ENCODE assay signal across 21 cellular contexts in the genomic region with DNA sequence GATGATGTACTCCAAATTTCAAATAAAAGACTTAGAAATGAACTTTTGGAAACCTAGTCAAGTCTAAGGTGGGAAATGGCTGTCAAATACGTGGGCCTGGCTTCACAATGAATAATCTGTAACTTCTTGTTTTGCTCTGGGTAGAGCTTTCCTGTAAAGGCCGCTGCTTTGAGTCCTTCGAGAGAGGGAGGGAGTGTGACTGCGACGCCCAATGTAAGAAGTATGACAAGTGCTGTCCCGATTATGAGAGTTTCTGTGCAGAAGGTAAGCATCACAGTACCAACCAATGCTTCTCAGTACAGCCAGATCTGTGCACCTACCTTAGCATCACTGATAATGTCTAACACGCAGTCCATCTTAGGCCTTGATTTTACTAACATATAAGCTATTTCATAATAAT. TPM values are rescaled to one million over a fixed set of nuclear protein-coding genes. Genes with fewer than 3 reads are reported as not detected.
DNase-seq lines count a peak whose midpoint lies in the region; ATAC-seq and TF ChIP-seq lines count a peak whose summit lies in the region.
"Had no signal": no experiment of that assay in that cellular context is flagged by ENCODE, and none has a peak within 500 bp of the region (broad histone marks: within the 10 kb centered on the region; RNA-seq: fewer than 3 reads in every experiment).

No MANE protein-coding gene starts in this region.

- DNase-seq in activated naive CD8-positive, alpha-beta T cell treated with anti-CD3 and anti-CD28 coated beads, Interleukin-2, amount 50 U/mL, for 24 hours = no peak
- DNase-seq in T-cell = peak in 16 of 34 experiments; percentile 3 to 50 (median 18)
- no peak for DNase-seq in activated CD4-positive, alpha-beta memory T cell treated with anti-CD3 and anti-CD28 coated beads, Interleukin-2, amount 10 ng/mL, durations not matched to agents 7 days and 5 days
- no peak for DNase-seq in naive thymus-derived CD8-positive, alpha-beta T cell
- DNase-seq in hepatocyte (ENCODE audit: low spot score) = no peak
- DNase-seq: BE2C, DMS 273 treated with DMSO at 0.1 percent for 48 hours, GOT3, KG1, MG63, NCI-H1092 treated with DMSO at 0.1 percent for 48 hours, NCI-H1694, NCI-H2107, NCI-H345, NCI-H526 treated with DMSO at 0.1 percent for 48 hours, OCI-M1, RPMI8226 had no signal

- H2AFZ ChIP-seq in hepatocyte = no peak overlapping the region

- WGBS in hepatocyte (ENCODE audit: low lambda C conversion rate, missing lambda C conversion rate) = 96% methylated on average over 7 of the region's 7 CpGs

- TF ChIP-seq CTCF in hepatocyte (IDR thresholded peaks at IDR 0.05; ENCODE audit: poor library complexity) = no peak

- H3K27ac ChIP-seq in hepatocyte = no peak overlapping the region
- H3K27ac ChIP-seq: HL-60 had no signal

- peak overlapping the region; percentile 8 for H3K27ac Mint-ChIP-seq in activated naive CD8-positive, alpha-beta T cell
- no peak overlapping the region for H3K27ac Mint-ChIP-seq in activated naive CD8-positive, alpha-beta T cell treated with anti-CD3 and anti-CD28 coated beads, Interleukin-2, amount 50 U/mL, for 24 hours
- peak overlapping the region; percentile 91 to 95 for H3K27ac Mint-ChIP-seq in T-cell
- peak overlapping the region; percentile 45 for H3K27ac Mint-ChIP-seq in activated CD4-positive, alpha-beta memory T cell treated with anti-CD3 and anti-CD28 coated beads, Interleukin-2, amount 10 ng/mL, durations not matched to agents 7 days and 5 days
- H3K27ac Mint-ChIP-seq in naive thymus-derived CD8-positive, alpha-beta T cell = peak overlapping the region in 9 of 10 donors; percentile 17 to 88 (median 61)

- H3K79me2 ChIP-seq in hepatocyte = no peaks in the 10 kb centered on the region

- H3K4me3 ChIP-seq in hepatocyte = no peak overlapping the region
- H3K4me3 ChIP-seq: MG63 had no signal

- POLR2A ChIA-PET in T-cell (lab: Charles Lee) = no interaction called here
- POLR2A ChIA-PET in activated CD4-positive, alpha-beta memory T cell treated with anti-CD3 and anti-CD28 coated beads, Interleukin-2, amount 10 ng/mL, durations not matched to agents 7 days and 5 days (lab: Charles Lee) = no interaction called here
- POLR2A ChIA-PET in naive thymus-derived CD8-positive, alpha-beta T cell (lab: Charles Lee) = interaction anchor here (1.1 to 1.9 kb wide), 2 partner anchors 9 to 12 kb away, joined by 3 to 9 read pairs; no protein-coding TSS in a partner anchor

- CTCF ChIA-PET in T-cell (lab: Charles Lee) = interaction anchor here (1.1 to 2.1 kb wide), 5 partner anchors 12 to 74 kb away, joined by 3 to 6 read pairs (median 3); a partner anchor contains a TSS
- CTCF ChIA-PET in activated CD4-positive, alpha-beta memory T cell treated with anti-CD3 and anti-CD28 coated beads, Interleukin-2, amount 10 ng/mL, durations not matched to agents 7 days and 5 days (lab: Charles Lee) = interaction anchor here (1.8 kb wide), 1 partner anchor 74 kb away, joined by 4 read pairs; a partner anchor contains a TSS

- H3K4me3 Mint-ChIP-seq in activated naive CD8-positive, alpha-beta T cell = no peak overlapping the region
- no peak overlapping the region for H3K4me3 Mint-ChIP-seq in activated naive CD8-positive, alpha-beta T cell treated with anti-CD3 and anti-CD28 coated beads, Interleukin-2, amount 50 U/mL, for 24 hours
- no peak overlapping the region for H3K4me3 Mint-ChIP-seq in T-cell
- no peak overlapping the region for H3K4me3 Mint-ChIP-seq in activated CD4-positive, alpha-beta memory T cell treated with anti-CD3 and anti-CD28 coated beads, Interleukin-2, amount 10 ng/mL, durations not matched to agents 7 days and 5 days
- H3K4me3 Mint-ChIP-seq in naive thymus-derived CD8-positive, alpha-beta T cell = peak overlapping the region in 2 of 10 donors; percentile 7 to 23

- H3K4me1 Mint-ChIP-seq in activated naive CD8-positive, alpha-beta T cell (ENCODE audit: low read depth) = peaks cover 44% of the 10 kb centered on the region
- peaks cover 30% of the 10 kb centered on the region for H3K4me1 Mint-ChIP-seq in activated naive CD8-positive, alpha-beta T cell treated with anti-CD3 and anti-CD28 coated beads, Interleukin-2, amount 50 U/mL, for 24 hours
- peaks cover 64 to 67% (median 65%) of the 10 kb centered on the region in 3 donors for H3K4me1 Mint-ChIP-seq in T-cell
- H3K4me1 Mint-ChIP-seq in activated CD4-positive, alpha-beta memory T cell treated with anti-CD3 and anti-CD28 coated beads, Interleukin-2, amount 10 ng/mL, durations not matched to agents 7 days and 5 days = peaks cover 28% of the 10 kb centered on the region
- H3K4me1 Mint-ChIP-seq in naive thymus-derived CD8-positive, alpha-beta T cell = peaks cover 19 to 46% (median 34%) of the 10 kb centered on the region in 4 donors

- no peak for ATAC-seq in activated naive CD8-positive, alpha-beta T cell treated with anti-CD3 and anti-CD28 coated beads, Interleukin-2, amount 50 U/mL, for 24 hours
- peak; percentile 34 to 53 (median 41) for ATAC-seq in T-cell (replicated peaks in 1 of 4)
- ATAC-seq in naive thymus-derived CD8-positive, alpha-beta T cell = no peak
- ATAC-seq in HG02588 (IDR thresholded peaks at IDR 0.05; ENCODE audit: unreplicated experiment) = no peak

- H3K9me3 Mint-ChIP-seq in activated naive CD8-positive, alpha-beta T cell (ENCODE audit: low read depth) = no peaks in the 10 kb centered on the region
- no peaks in the 10 kb centered on the region for H3K9me3 Mint-ChIP-seq in activated naive CD8-positive, alpha-beta T cell treated with anti-CD3 and anti-CD28 coated beads, Interleukin-2, amount 50 U/mL, for 24 hours
- H3K9me3 Mint-ChIP-seq in T-cell = peaks cover 0 to 3% (median 0%) of the 10 kb centered on the region in 3 donors
- no peaks in the 10 kb centered on the region for H3K9me3 Mint-ChIP-seq in activated CD4-positive, alpha-beta memory T cell treated with anti-CD3 and anti-CD28 coated beads, Interleukin-2, amount 10 ng/mL, durations not matched to agents 7 days and 5 days
- H3K9me3 Mint-ChIP-seq in naive thymus-derived CD8-positive, alpha-beta T cell = no peaks in the 10 kb centered on the region

- H3K36me3 Mint-ChIP-seq in activated naive CD8-positive, alpha-beta T cell = no peaks in the 10 kb centered on the region
- H3K36me3 Mint-ChIP-seq in activated naive CD8-positive, alpha-beta T cell treated with anti-CD3 and anti-CD28 coated beads, Interleukin-2, amount 50 U/mL, for 24 hours (ENCODE audit: low read depth) = no peaks in the 10 kb centered on the region
- H3K36me3 Mint-ChIP-seq in T-cell = no peaks in the 10 kb centered on the region
- H3K36me3 Mint-ChIP-seq in activated CD4-positive, alpha-beta memory T cell treated with anti-CD3 and anti-CD28 coated beads, Interleukin-2, amount 10 ng/mL, durations not matched to agents 7 days and 5 days (ENCODE audit: low read depth) = no peaks in the 10 kb centered on the region
- H3K36me3 Mint-ChIP-seq in naive thymus-derived CD8-positive, alpha-beta T cell = no peaks in the 10 kb centered on the region

- H3K27me3 ChIP-seq in hepatocyte = no peaks in the 10 kb centered on the region
- H3K27me3 ChIP-seq: MG63 had no signal

- H3K4me1 ChIP-seq in hepatocyte (ENCODE audit: insufficient read depth) = no peaks in the 10 kb centered on the region
- H3K4me1 ChIP-seq: BE2C had no signal

- no peaks in the 10 kb centered on the region for H3K36me3 ChIP-seq in hepatocyte (replicated peaks; ENCODE audit: insufficient read depth, low read depth)
- H3K36me3 ChIP-seq: BE2C, MG63 had no signal

- no peak overlapping the region for H3K4me2 ChIP-seq in hepatocyte

- no peaks in the 10 kb centered on the region for H3K9me3 ChIP-seq in hepatocyte (ENCODE audit: low read depth)
- H3K9me3 ChIP-seq: BE2C, MG63 had no signal

- H3K9me2 ChIP-seq in hepatocyte (replicated peaks; ENCODE audit: insufficient read depth) = no peaks in the 10 kb centered on the region

- no peaks in the 10 kb centered on the region for H3K27me3 Mint-ChIP-seq in activated naive CD8-positive, alpha-beta T cell
- H3K27me3 Mint-ChIP-seq in activated naive CD8-positive, alpha-beta T cell treated with anti-CD3 and anti-CD28 coated beads, Interleukin-2, amount 50 U/mL, for 24 hours = no peaks in the 10 kb centered on the region
- no peaks in the 10 kb centered on the region for H3K27me3 Mint-ChIP-seq in T-cell
- no peaks in the 10 kb centered on the region for H3K27me3 Mint-ChIP-seq in activated CD4-positive, alpha-beta memory T cell treated with anti-CD3 and anti-CD28 coated beads, Interleukin-2, amount 10 ng/mL, durations not matched to agents 7 days and 5 days
- no peaks in the 10 kb centered on the region for H3K27me3 Mint-ChIP-seq in naive thymus-derived CD8-positive, alpha-beta T cell

- H4K20me1 ChIP-seq in hepatocyte (ENCODE audit: insufficient read depth, poor library complexity, severe bottlenecking) = no peaks in the 10 kb centered on the region

RNA-seq across cellular contexts. Expression of a gene that starts 5.4 kb away (rescaled TPM):
- total RNA-seq in T-cell (under 1 TPM; 0.09 to 0.53 (median 0.35) TPM), hepatocyte (2.0 and 2.1 TPM in 2 replicates)
- under 1 TPM; 0.23 to 0.25 TPM for total RNA-seq in activated CD4-positive, alpha-beta memory T cell treated with anti-CD3 and anti-CD28 coated beads, Interleukin-2, amount 10 ng/mL, durations not matched to agents 7 days and 5 days
- under 1 TPM in 1 of 2 experiments, not detected in 1; 0.08 TPM for total RNA-seq in naive thymus-derived CD8-positive, alpha-beta T cell
- under 1 TPM in 2 of 3 donors, not detected in 1; 0.05 to 0.06 TPM for polyA plus RNA-seq in naive thymus-derived CD8-positive, alpha-beta T cell
- polyA plus RNA-seq in hepatocyte = 1.1 and 3.9 TPM in 2 replicates
- total RNA-seq: Daoy had no signal

Comparison
In these comparisons a context has a peak if more than half of its experiments do, and no peak if none do; other contexts are left out.
1. ATAC-seq: peak in T-cell (4 of 4); none in activated naive CD8-positive, alpha-beta T cell treated with anti-CD3 and anti-CD28 coated beads, Interleukin-2, amount 50 U/mL, for 24 hours (single experiment), naive thymus-derived CD8-positive, alpha-beta T cell (0 of 2) and HG02588 (single experiment).